Comparison of ENCODE assay signal across 24 cellular contexts in genomic region chr10:11740907-11741306, GRCh38.
"Had no signal": no experiment of that assay in that cellular context is flagged by ENCODE, and none has a peak within 500 bp of the region (broad histone marks: within the 10 kb centered on the region; RNA-seq: fewer than 3 reads in every experiment).

No MANE protein-coding gene starts in this region.

- H3K36me3 Mint-ChIP-seq: brain had no signal

- DNase-seq: activated CD4-positive, alpha-beta memory T cell treated with anti-CD3 and anti-CD28 coated beads for 36 hours; activated CD4-positive, alpha-beta T cell treated with anti-CD3 and anti-CD28 coated beads for 4 hours; activated CD8-positive, alpha-beta memory T cell treated with anti-CD3 and anti-CD28 coated beads, Interleukin-2, amount 50 U/mL, for 48 hours; activated naive CD8-positive, alpha-beta T cell treated with anti-CD3 and anti-CD28 coated beads for 36 hours; activated T-cell treated with anti-CD3 and anti-CD28 coated beads, Interleukin-2, amount 50 U/mL, for 24 hours; cerebellar nuclear complex; colonic mucosa; effector memory CD4-positive, alpha-beta T cell; erythroblast; glutamatergic neuron; left cardiac atrium; mammary epithelial cell; posterior cingulate gyrus; right lobe of liver; stimulated activated CD4-positive, alpha-beta T cell treated with anti-CD3 and anti-CD28 coated beads, Interleukin-2, amount 100 ng/mL, for 48 hours; stimulated activated naive CD8-positive, alpha-beta T cell treated with anti-CD3 and anti-CD28 coated beads, Interleukin-15, Interleukin-2, amounts not matched to agents 100 U/mL and 50 U/mL, for 24 hours; T-helper 1 cell; trophoblast cell; uterus had no signal

- H3K4me3 ChIP-seq: cardiac muscle cell, colonic mucosa, right lobe of liver had no signal

- H3K27me3 ChIP-seq: ascending aorta, cardiac muscle cell, colonic mucosa, gastrocnemius medialis, right lobe of liver, uterus had no signal

- H3K36me3 ChIP-seq: ascending aorta, cardiac muscle cell, colonic mucosa, right lobe of liver, thoracic aorta, uterus had no signal

- H3K4me1 ChIP-seq: ascending aorta, uterus had no signal

- H3K4me3 Mint-ChIP-seq: activated T-cell treated with anti-CD3 and anti-CD28 coated beads, Interleukin-2, amount 50 U/mL, for 24 hours had no signal

- H3K27ac ChIP-seq: ascending aorta, cardiac muscle cell, colonic mucosa, gastrocnemius medialis, right lobe of liver, thoracic aorta, uterus had no signal

- H3K27me3 Mint-ChIP-seq: brain had no signal

- H3K27ac Mint-ChIP-seq: activated CD4-positive, alpha-beta memory T cell treated with anti-CD3 and anti-CD28 coated beads for 36 hours; activated naive CD8-positive, alpha-beta T cell treated with anti-CD3 and anti-CD28 coated beads for 36 hours; activated T-cell treated with anti-CD3 and anti-CD28 coated beads, Interleukin-2, amount 50 U/mL, for 24 hours had no signal

- H3K9me3 ChIP-seq: ascending aorta, colonic mucosa, gastrocnemius medialis, right lobe of liver, thoracic aorta, uterus had no signal

- ATAC-seq: gastrocnemius medialis; left cardiac atrium; right lobe of liver; stimulated activated naive CD8-positive, alpha-beta T cell treated with anti-CD3 and anti-CD28 coated beads, Interleukin-15, Interleukin-2, amounts not matched to agents 100 U/mL and 50 U/mL, for 24 hours had no signal
